9 cellular contexts compared by ENCODE assay signal in genomic region chr11:124762077-124762623, GRCh38. TPM values are rescaled to one million over a fixed set of nuclear protein-coding genes. Genes with fewer than 3 reads are reported as not detected.
A peak's percentile ranks its signal among the peaks of the same experiment; 100 is the strongest.
DNase-seq lines count a peak whose midpoint lies in the region; ATAC-seq and TF ChIP-seq lines count a peak whose summit lies in the region.
"Had no signal": no experiment of that assay in that cellular context is flagged by ENCODE, and none has a peak within 500 bp of the region (broad histone marks: within the 10 kb centered on the region; RNA-seq: fewer than 3 reads in every experiment).

A gene with protein sequence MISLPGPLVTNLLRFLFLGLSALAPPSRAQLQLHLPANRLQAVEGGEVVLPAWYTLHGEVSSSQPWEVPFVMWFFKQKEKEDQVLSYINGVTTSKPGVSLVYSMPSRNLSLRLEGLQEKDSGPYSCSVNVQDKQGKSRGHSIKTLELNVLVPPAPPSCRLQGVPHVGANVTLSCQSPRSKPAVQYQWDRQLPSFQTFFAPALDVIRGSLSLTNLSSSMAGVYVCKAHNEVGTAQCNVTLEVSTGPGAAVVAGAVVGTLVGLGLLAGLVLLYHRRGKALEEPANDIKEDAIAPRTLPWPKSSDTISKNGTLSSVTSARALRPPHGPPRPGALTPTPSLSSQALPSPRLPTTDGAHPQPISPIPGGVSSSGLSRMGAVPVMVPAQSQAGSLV (minus strand): TSS chr11:124762290. CDS start chr11:124762154, 136 bp downstream.

- peaks cover 14% of the 10 kb centered on the region for H3K4me1 ChIP-seq in osteoblast (ENCODE audit: insufficient read depth, low read length)
- peaks cover 33% of the 10 kb centered on the region for H3K4me1 ChIP-seq in upper lobe of right lung

- H3K27ac ChIP-seq in osteoblast (ENCODE audit: low read depth, low read length) (no peak within 1 kb of the TSS), upper lobe of right lung (peak within 1 kb of the TSS; percentile 89)
- H3K27ac ChIP-seq: epithelial cell of prostate had no signal

- intact Hi-C loops in upper lobe of right lung (cut with DNase I) = no loop called here

- no peaks in the 10 kb centered on the region for H3K9me3 Mint-ChIP-seq in activated T-cell treated with anti-CD3 and anti-CD28 coated beads, Interleukin-2, amount 50 U/mL, for 4 hours

- H3K4me1 Mint-ChIP-seq in activated T-cell treated with anti-CD3 and anti-CD28 coated beads, Interleukin-2, amount 50 U/mL, for 4 hours (ENCODE audit: low read depth) = peaks cover 33% of the 10 kb centered on the region

- peaks cover 41% of the 10 kb centered on the region for H3K27me3 Mint-ChIP-seq in activated T-cell treated with anti-CD3 and anti-CD28 coated beads, Interleukin-2, amount 50 U/mL, for 4 hours (ENCODE audit: low read depth)

- H3K36me3 Mint-ChIP-seq in activated T-cell treated with anti-CD3 and anti-CD28 coated beads, Interleukin-2, amount 50 U/mL, for 4 hours (ENCODE audit: insufficient read depth) = peaks cover 7% of the 10 kb centered on the region

- TF ChIP-seq CTCF in GM12874 (IDR thresholded peaks at IDR 0.05; ENCODE audit: insufficient read depth, low read depth, low read length) = peak; percentile 40; the same call in 1 of the 2 replicates
- no peak for TF ChIP-seq CTCF in fibroblast of mammary gland (conservative IDR thresholded peaks at IDR 0.05; ENCODE audit: control insufficient read depth, insufficient read depth, low read depth, low read length)
- TF ChIP-seq CTCF in osteoblast (IDR thresholded peaks at IDR 0.05; ENCODE audit: extremely low read depth, low read depth, low read length) = no peak
- no peak for TF ChIP-seq CTCF in upper lobe of right lung (IDR thresholded peaks at IDR 0.05)

- no peaks in the 10 kb centered on the region for H3K79me2 ChIP-seq in osteoblast (ENCODE audit: insufficient read depth, low read length)

- peaks cover 14% of the 10 kb centered on the region for H4K20me1 ChIP-seq in osteoblast (ENCODE audit: insufficient read depth, low read length)

- H2AFZ ChIP-seq in osteoblast (ENCODE audit: low read length) = no peak within 1 kb of the TSS

- H3K4me3 ChIP-seq in H7 (ENCODE audit: insufficient read depth, low read depth, low read length) (peak within 1 kb of the TSS; percentile 56), fibroblast of mammary gland (ENCODE audit: control insufficient read depth, low read depth, low read length) (peak within 1 kb of the TSS; percentile 32), osteoblast (ENCODE audit: insufficient read depth, low read length) (peak within 1 kb of the TSS; percentile 68), upper lobe of right lung (peak within 1 kb of the TSS; percentile 73)

- H3K27me3 ChIP-seq in H7 (ENCODE audit: control insufficient read depth, insufficient read depth, low read length) = peaks cover 58% of the 10 kb centered on the region
- peaks cover 57% of the 10 kb centered on the region for H3K27me3 ChIP-seq in osteoblast (ENCODE audit: insufficient read depth, low read length)
- H3K27me3 ChIP-seq in upper lobe of right lung = peaks cover 22% of the 10 kb centered on the region

- no peaks in the 10 kb centered on the region for H3K9me3 ChIP-seq in osteoblast (ENCODE audit: low read depth, low read length)
- H3K9me3 ChIP-seq in upper lobe of right lung = no peaks in the 10 kb centered on the region

- H3K4me3 Mint-ChIP-seq in activated T-cell treated with anti-CD3 and anti-CD28 coated beads, Interleukin-2, amount 50 U/mL, for 4 hours = peak within 1 kb of the TSS; percentile 94

- ATAC-seq in activated T-cell treated with anti-CD3 and anti-CD28 coated beads, Interleukin-2, amount 50 U/mL, for 4 hours = peak; percentile 73 to 79
- peak; percentile 80 for ATAC-seq in upper lobe of right lung

- H3K4me2 ChIP-seq in osteoblast (ENCODE audit: insufficient read depth, low read length) = peak within 1 kb of the TSS; percentile 97

- DNase-seq in H7 (peak; percentile 83), NCI-H2171 (lab: John Stamatoyannopoulos, UW) (peak; percentile 5), fibroblast of mammary gland (ENCODE audit: low read depth) (no peak), osteoblast (ENCODE audit: insufficient read length, low spot score, missing footprints) (no peak), upper lobe of right lung (peak; percentile 90), epidermal melanocyte (ENCODE audit: insufficient read length, low spot score) (no peak)
- peak; percentile 63 for DNase-seq in activated T-cell treated with anti-CD3 and anti-CD28 coated beads, Interleukin-2, amount 50 U/mL, for 4 hours

- H3K36me3 ChIP-seq in H7 (replicated peaks; ENCODE audit: control insufficient read depth, insufficient read depth, low read length) (no peaks in the 10 kb centered on the region), osteoblast (ENCODE audit: insufficient read depth, low read length) (peaks cover 2% of the 10 kb centered on the region), upper lobe of right lung (peaks cover 5% of the 10 kb centered on the region)

RNA-seq across cellular contexts. Expression of the gene that starts here (rescaled TPM):
- total RNA-seq in H7 (2014; rRNA removed; shearing (Covaris generic)) = 0.38 and 0.85 TPM in 2 replicates
- under 1 TPM; 0.40 to 0.66 (median 0.65) TPM for total RNA-seq in activated T-cell treated with anti-CD3 and anti-CD28 coated beads, Interleukin-2, amount 50 U/mL, for 4 hours
- total RNA-seq in osteoblast (under 0.01 and 0.29 TPM in 2 replicates), upper lobe of right lung (164 TPM)

Comparison
In these comparisons a context has a peak if more than half of its experiments do, and no peak if none do; other contexts are left out.
1. RNA of the gene that starts here (total RNA-seq): 164 TPM in upper lobe of right lung (single experiment); 0.40 to 0.66 TPM in activated T-cell treated with anti-CD3 and anti-CD28 coated beads, Interleukin-2, amount 50 U/mL, for 4 hours, 0.38 to 0.85 TPM in H7 and under 0.01 to 0.29 TPM in osteoblast; every median in the first group is over 10 times any median in the second.
2. Peak in DNase-seq and H3K4me3 ChIP-seq in H7; RNA of the gene not detected or under 1 TPM.
3. Peak in DNase-seq and ATAC-seq in activated T-cell treated with anti-CD3 and anti-CD28 coated beads, Interleukin-2, amount 50 U/mL, for 4 hours; RNA of the gene not detected or under 1 TPM.
4. DNase-seq: peak in NCI-H2171 (single experiment) and upper lobe of right lung (single experiment); none in fibroblast of mammary gland (single experiment), osteoblast (single experiment) and epidermal melanocyte (single experiment).
5. Peak in every context shown above with its lines, with median percentiles within 50 percentile points of each other: H3K4me3 ChIP-seq.